ENCODE assay signal across 20 cellular contexts in genomic region chr11:31806186-31806943, GRCh38. TPM values are rescaled to one million over a fixed set of nuclear protein-coding genes. Genes with fewer than 3 reads are reported as not detected.
DNase-seq lines count a peak whose midpoint lies in the region; ATAC-seq and TF ChIP-seq lines count a peak whose summit lies in the region.
"Had no signal": no experiment of that assay in that cellular context is flagged by ENCODE, and none has a peak within 500 bp of the region (broad histone marks: within the 10 kb centered on the region; RNA-seq: fewer than 3 reads in every experiment).

No MANE protein-coding gene starts in this region.

- peak overlapping the region; percentile 42 for H3K27ac Mint-ChIP-seq in type B pancreatic cell
- no peak overlapping the region for H3K27ac Mint-ChIP-seq in activated T-helper 2 cell treated with anti-CD3 and anti-CD28 coated beads, Interferon-gamma antibody, Interleukin-2, Interleukin-4, amounts not matched to agents 10 μg/mL and 5 μg/mL and 100 μg/mL, durations not matched to agents 14 hours and 24 hours and 36 hours
- H3K27ac Mint-ChIP-seq: activated CD8-positive, alpha-beta memory T cell treated with anti-CD3 and anti-CD28 coated beads, Interleukin-2, amount 10 ng/mL, durations not matched to agents 7 days and 5 days; CD4-positive, CD25-positive, alpha-beta regulatory T cell; T-helper 2 cell treated with Interferon-gamma antibody and Interleukin-4, amounts not matched to agents 5 μg/mL and 100 μg/mL, for 36 hours had no signal

- intact Hi-C loops in Right ventricle myocardium superior (cut with DNase I): no loop called here
- intact Hi-C loops in colonic mucosa (cut with DNase I): no loop called here
- intact Hi-C loops in activated T-helper 2 cell treated with anti-CD3 and anti-CD28 coated beads, Interferon-gamma antibody, Interleukin-2, Interleukin-4, amounts not matched to agents 10 μg/mL and 5 μg/mL and 100 μg/mL, durations not matched to agents 14 hours and 24 hours and 36 hours (cut with micrococcal nuclease): loop anchor here (10.0 kb wide), 1 partner anchor 562 kb away; no protein-coding TSS in a partner anchor

- H3K9me3 Mint-ChIP-seq in type B pancreatic cell: no peaks in the 10 kb centered on the region
- H3K9me3 Mint-ChIP-seq in activated T-helper 2 cell treated with anti-CD3 and anti-CD28 coated beads, Interferon-gamma antibody, Interleukin-2, Interleukin-4, amounts not matched to agents 10 μg/mL and 5 μg/mL and 100 μg/mL, durations not matched to agents 14 hours and 24 hours and 36 hours: no peaks in the 10 kb centered on the region
- H3K9me3 Mint-ChIP-seq: T-helper 2 cell treated with Interferon-gamma antibody and Interleukin-4, amounts not matched to agents 5 μg/mL and 100 μg/mL, for 36 hours had no signal

- peak overlapping the region; percentile 83 for H3K4me3 Mint-ChIP-seq in type B pancreatic cell
- no peak overlapping the region for H3K4me3 Mint-ChIP-seq in activated T-helper 2 cell treated with anti-CD3 and anti-CD28 coated beads, Interferon-gamma antibody, Interleukin-2, Interleukin-4, amounts not matched to agents 10 μg/mL and 5 μg/mL and 100 μg/mL, durations not matched to agents 14 hours and 24 hours and 36 hours (ENCODE audit: low read depth)
- H3K4me3 Mint-ChIP-seq: activated CD8-positive, alpha-beta memory T cell treated with anti-CD3 and anti-CD28 coated beads, Interleukin-2, amount 10 ng/mL, durations not matched to agents 7 days and 5 days; T-helper 2 cell treated with Interferon-gamma antibody and Interleukin-4, amounts not matched to agents 5 μg/mL and 100 μg/mL, for 36 hours had no signal

- no peak overlapping the region for H3K4me3 ChIP-seq in right atrium auricular region
- no peak overlapping the region for H3K4me3 ChIP-seq in colonic mucosa

- H3K9ac ChIP-seq in colonic mucosa (ENCODE audit: low read depth in 2 of 2, low read length in 2 of 2): no peak overlapping the region

- peak; percentile 53 for DNase-seq in right atrium auricular region (ENCODE audit: low spot score)
- DNase-seq in Right ventricle myocardium superior: no peak
- peak; percentile 9 for DNase-seq in colonic mucosa
- DNase-seq in left kidney (ENCODE audit: low read depth, low spot score): peak; percentile 14
- no peak for DNase-seq in type B pancreatic cell (ENCODE audit: extremely low spot score, unreplicated experiment)
- no peak for DNase-seq in activated T-helper 2 cell treated with anti-CD3 and anti-CD28 coated beads, Interferon-gamma antibody, Interleukin-2, Interleukin-4, amounts not matched to agents 10 μg/mL and 5 μg/mL and 100 μg/mL, durations not matched to agents 14 hours and 24 hours and 36 hours (ENCODE audit: low spot score)
- no peak for DNase-seq in middle frontal gyrus (ENCODE audit: extremely low spot score, low spot score)
- no peak for DNase-seq in SHP77 treated with DMSO at 0.1 percent for 48 hours (lab: John Stamatoyannopoulos, UW)
- DNase-seq: activated CD4-positive, alpha-beta T cell treated with anti-CD3 and anti-CD28 coated beads for 1 hour; activated CD8-positive, alpha-beta memory T cell treated with anti-CD3 and anti-CD28 coated beads, Interleukin-2, amount 10 ng/mL, durations not matched to agents 7 days and 5 days; activated gamma-delta T cell; CD4-positive, CD25-positive, alpha-beta regulatory T cell; DMS79; NCI-H187; NCI-H510A; SIG-M5 had no signal

- peaks cover 0 to 43% of the 10 kb centered on the region in 2 donors for H3K4me1 ChIP-seq in right atrium auricular region
- H3K4me1 ChIP-seq in colonic mucosa: peaks cover 24% of the 10 kb centered on the region

- H3K36me3 Mint-ChIP-seq in type B pancreatic cell: peaks cover 8% of the 10 kb centered on the region
- H3K36me3 Mint-ChIP-seq in activated T-helper 2 cell treated with anti-CD3 and anti-CD28 coated beads, Interferon-gamma antibody, Interleukin-2, Interleukin-4, amounts not matched to agents 10 μg/mL and 5 μg/mL and 100 μg/mL, durations not matched to agents 14 hours and 24 hours and 36 hours (ENCODE audit: low read depth): no peaks in the 10 kb centered on the region
- H3K36me3 Mint-ChIP-seq: CD4-positive, CD25-positive, alpha-beta regulatory T cell had no signal

- H3K27me3 Mint-ChIP-seq in type B pancreatic cell: peaks cover 92% of the 10 kb centered on the region
- peaks cover 79% of the 10 kb centered on the region for H3K27me3 Mint-ChIP-seq in activated T-helper 2 cell treated with anti-CD3 and anti-CD28 coated beads, Interferon-gamma antibody, Interleukin-2, Interleukin-4, amounts not matched to agents 10 μg/mL and 5 μg/mL and 100 μg/mL, durations not matched to agents 14 hours and 24 hours and 36 hours (ENCODE audit: low read depth)

- H3K27me3 ChIP-seq in right atrium auricular region: peaks cover 80 to 89% of the 10 kb centered on the region in 2 donors
- H3K27me3 ChIP-seq in colonic mucosa: peaks cover 98% of the 10 kb centered on the region

- no peak for TF ChIP-seq CTCF in right atrium auricular region (IDR thresholded peaks at IDR 0.05)
- TF ChIP-seq CTCF in colonic mucosa (IDR thresholded peaks at IDR 0.05): no peak
- no peak for TF ChIP-seq CTCF in type B pancreatic cell (conservative IDR thresholded peaks at IDR 0.05)

- no peak for ATAC-seq in Right ventricle myocardium superior (ENCODE audit: poor library complexity)
- ATAC-seq: activated CD8-positive, alpha-beta memory T cell treated with anti-CD3 and anti-CD28 coated beads, Interleukin-2, amount 10 ng/mL, durations not matched to agents 7 days and 5 days; esophagus mucosa; sciatic nerve had no signal

- H3K4me1 Mint-ChIP-seq in type B pancreatic cell (ENCODE audit: unreplicated experiment): peaks cover 25% of the 10 kb centered on the region
- H3K4me1 Mint-ChIP-seq in activated T-helper 2 cell treated with anti-CD3 and anti-CD28 coated beads, Interferon-gamma antibody, Interleukin-2, Interleukin-4, amounts not matched to agents 10 μg/mL and 5 μg/mL and 100 μg/mL, durations not matched to agents 14 hours and 24 hours and 36 hours (ENCODE audit: low read depth): peaks cover 16% of the 10 kb centered on the region

- H3K27ac ChIP-seq in right atrium auricular region: no peak overlapping the region
- no peak overlapping the region for H3K27ac ChIP-seq in colonic mucosa
- H3K27ac ChIP-seq: neutrophil had no signal

- H3K9me3 ChIP-seq in right atrium auricular region: no peaks in the 10 kb centered on the region
- no peaks in the 10 kb centered on the region for H3K9me3 ChIP-seq in colonic mucosa
- H3K9me3 ChIP-seq: neutrophil had no signal

- H3K36me3 ChIP-seq in right atrium auricular region: no peaks in the 10 kb centered on the region
- no peaks in the 10 kb centered on the region for H3K36me3 ChIP-seq in colonic mucosa
- H3K36me3 ChIP-seq: neutrophil had no signal

RNA-seq across cellular contexts. Expression of gene PAX6, which starts 4.8 kb away (rescaled TPM):
- total RNA-seq in right atrium auricular region (not detected), Right ventricle myocardium superior (not detected), colonic mucosa (1 to 10 TPM; 1.1 to 1.6 TPM), type B pancreatic cell (ENCODE audit: low replicate concordance) (18.9 and 23.8 TPM in 2 replicates)
- not detected in 2 replicates for total RNA-seq in activated T-helper 2 cell treated with anti-CD3 and anti-CD28 coated beads, Interferon-gamma antibody, Interleukin-2, Interleukin-4, amounts not matched to agents 10 μg/mL and 5 μg/mL and 100 μg/mL, durations not matched to agents 14 hours and 24 hours and 36 hours
- total RNA-seq: activated CD8-positive, alpha-beta memory T cell treated with anti-CD3 and anti-CD28 coated beads, Interleukin-2, amount 10 ng/mL, durations not matched to agents 7 days and 5 days; CD4-positive, CD25-positive, alpha-beta regulatory T cell; esophagus mucosa; sciatic nerve had no signal

Comparison
In these comparisons a context has a peak if more than half of its experiments do, and no peak if none do; other contexts are left out.
1. DNase-seq: peak in right atrium auricular region (single experiment), colonic mucosa (single experiment) and left kidney (single experiment); none in Right ventricle myocardium superior (single experiment), type B pancreatic cell (single experiment), activated T-helper 2 cell treated with anti-CD3 and anti-CD28 coated beads, Interferon-gamma antibody, Interleukin-2, Interleukin-4, amounts not matched to agents 10 μg/mL and 5 μg/mL and 100 μg/mL, durations not matched to agents 14 hours and 24 hours and 36 hours (single experiment), middle frontal gyrus (single experiment) and SHP77 treated with DMSO at 0.1 percent for 48 hours (single experiment).